ENCODE assay signal across 7 cellular contexts in genomic region chr11:45663486-45664375, GRCh38. TPM values are rescaled to one million over a fixed set of nuclear protein-coding genes. Genes with fewer than 3 reads are reported as not detected.
DNase-seq lines count a peak whose midpoint lies in the region; ATAC-seq and TF ChIP-seq lines count a peak whose summit lies in the region.

No MANE protein-coding gene starts in this region.

- DNase-seq in GM23248 (peak; percentile 51), RPMI7951 (ENCODE audit: low read depth) (peak; percentile 2), left ventricle myocardium inferior (no peak), GF-D8 (lab: John Stamatoyannopoulos, UW) (no peak)
- no peak for DNase-seq in activated effector memory CD4-positive, alpha-beta T cell treated with Interleukin-2 at 50 U/mL for 16 hours

- 34 to 35% methylated on average over 13 of the region's 13 CpGs for WGBS in GM23248 (ENCODE audit: low coverage in 1 of 2, low lambda C conversion rate in 2 of 2, missing lambda C conversion rate in 2 of 2), 2 experiments

- no peaks in the 10 kb centered on the region for H3K9me2 ChIP-seq in GM23248 (ENCODE audit: insufficient read depth)

- H3K79me2 ChIP-seq in GM23248 (ENCODE audit: insufficient read depth): no peaks in the 10 kb centered on the region

- H3K4me1 ChIP-seq in GM23248 (ENCODE audit: insufficient read depth) (peaks cover 11% of the 10 kb centered on the region; the same call in 1 of the 2 replicates), left ventricle myocardium inferior (peaks cover 72% of the 10 kb centered on the region), skeletal muscle tissue (ENCODE audit: control insufficient read depth in 3 of 3, insufficient read depth in 3 of 3, low read length in 3 of 3) (peaks cover 28 to 42% (median 35%) of the 10 kb centered on the region in 3 donors)

- H3K9ac ChIP-seq in GM23248 (no peak overlapping the region), skeletal muscle tissue (ENCODE audit: low read depth in 1 of 3, low read length in 3 of 3) (peak overlapping the region in 2 of 3 donors; percentile 59 to 60)

- peaks cover 43% of the 10 kb centered on the region for H3K27me3 ChIP-seq in GM23248 (replicated peaks; ENCODE audit: insufficient read depth)
- H3K27me3 ChIP-seq in left ventricle myocardium inferior (ENCODE audit: low read depth): peaks cover 54% of the 10 kb centered on the region
- H3K27me3 ChIP-seq in skeletal muscle tissue (ENCODE audit: control insufficient read depth in 3 of 3, insufficient read depth in 3 of 3, low read length in 3 of 3): peaks cover 25 to 51% (median 43%) of the 10 kb centered on the region in 3 donors

- H3K36me3 ChIP-seq in GM23248 (ENCODE audit: low read depth): no peaks in the 10 kb centered on the region
- H3K36me3 ChIP-seq in left ventricle myocardium inferior: no peaks in the 10 kb centered on the region
- H3K36me3 ChIP-seq in skeletal muscle tissue (ENCODE audit: control insufficient read depth in 3 of 3, insufficient read depth in 3 of 3, low read length in 3 of 3): no peaks in the 10 kb centered on the region

- in situ Hi-C loops in GM23248 (cut with MboI): no loop called here

- H3K27ac ChIP-seq in GM23248 (no peak overlapping the region), left ventricle myocardium inferior (replicated peaks) (no peak overlapping the region), skeletal muscle tissue (ENCODE audit: low read depth, low read length) (no peak overlapping the region)

- no peak overlapping the region for H2AFZ ChIP-seq in GM23248

- H4K20me1 ChIP-seq in GM23248 (ENCODE audit: insufficient read depth): no peaks in the 10 kb centered on the region

- H3K9me3 ChIP-seq in GM23248 (ENCODE audit: low read depth) (no peaks in the 10 kb centered on the region), left ventricle myocardium inferior (replicated peaks) (no peaks in the 10 kb centered on the region), skeletal muscle tissue (ENCODE audit: control insufficient read depth in 3 of 3, low read length in 3 of 3) (no peaks in the 10 kb centered on the region)

- no peak for ATAC-seq in GM19467 (IDR thresholded peaks at IDR 0.05; ENCODE audit: unreplicated experiment)

- no peaks in the 10 kb centered on the region for H3F3A ChIP-seq in GM23248 (ENCODE audit: insufficient read depth)

- intact Hi-C loops in left ventricle myocardium inferior (cut with micrococcal nuclease): loop anchor here (10.0 kb wide), 1 partner anchor 101 kb away; no protein-coding TSS in a partner anchor

- no peak for TF ChIP-seq CTCF in left ventricle myocardium inferior (IDR thresholded peaks at IDR 0.05; ENCODE audit: borderline replicate concordance)

- H3K4me3 ChIP-seq in GM23248 (no peak overlapping the region), left ventricle myocardium inferior (peak overlapping the region; percentile 86), skeletal muscle tissue (ENCODE audit: low read length in 3 of 3) (peak overlapping the region; percentile 59 to 68 (median 65))

- H3K4me2 ChIP-seq in GM23248 (ENCODE audit: unreplicated experiment): no peak overlapping the region

RNA-seq across cellular contexts. Expression of gene CHST1, which starts 1.7 kb away (rescaled TPM):
- not detected in 2 replicates for total RNA-seq in GM23248 (2014; rRNA removed; shearing (Covaris generic))
- 0.06 and 0.18 TPM in 2 replicates for polyA plus RNA-seq in GM23248 (2016; fragmentation: Nextera tagmentation; extraction: Ambion mirVana)
- 0.20 and 0.36 TPM in 2 replicates for total RNA-seq in RPMI7951 (2014; rRNA removed; shearing (Covaris generic))
- total RNA-seq in left ventricle myocardium inferior (2.9 TPM), skeletal muscle tissue (3.1 TPM)

Comparison
In these comparisons a context has a peak if more than half of its experiments do, and no peak if none do; other contexts are left out.
1. DNase-seq: peak in GM23248 (single experiment) and RPMI7951 (single experiment); none in left ventricle myocardium inferior (single experiment), activated effector memory CD4-positive, alpha-beta T cell treated with Interleukin-2 at 50 U/mL for 16 hours (single experiment) and GF-D8 (single experiment).